Comparison of ENCODE assay signal across 8 cellular contexts in the genomic region with DNA sequence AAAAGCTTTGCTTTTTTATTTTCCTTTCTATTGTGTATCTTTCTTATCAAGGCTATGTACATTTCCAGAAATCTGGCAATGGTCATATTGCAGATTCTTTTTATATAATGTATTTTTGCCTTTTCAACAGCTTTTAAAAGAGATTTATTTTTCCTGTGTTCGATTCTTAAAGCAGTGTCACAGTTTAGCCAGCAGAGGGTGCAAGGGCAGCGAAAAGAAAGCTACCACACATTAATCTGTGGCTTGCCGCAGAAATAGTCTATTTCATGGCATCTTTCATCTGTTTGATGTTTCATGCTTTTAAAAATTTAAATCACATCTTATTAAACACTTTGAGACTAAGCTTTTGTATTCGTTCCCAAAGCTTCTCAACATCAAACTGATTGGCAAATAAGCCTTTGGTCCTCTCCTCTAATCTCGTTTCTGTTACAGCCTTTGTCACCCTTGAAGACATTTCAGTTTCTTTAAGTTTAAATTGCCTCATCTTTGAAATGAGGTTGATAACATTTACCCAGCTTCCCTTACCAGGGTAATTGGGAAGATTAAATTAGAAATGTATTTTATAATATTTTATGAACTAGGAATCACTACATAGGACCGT.
DNase-seq lines count a peak whose midpoint lies in the region; ATAC-seq, FAIRE-seq and TF ChIP-seq lines count a peak whose summit lies in the region.

No MANE protein-coding gene starts in this region.

- H3K27ac ChIP-seq in small intestine (ENCODE audit: low read depth in 1 of 2, low read length in 1 of 2): no peak overlapping the region

- H3K36me3 Mint-ChIP-seq in activated T-cell treated with anti-CD3 and anti-CD28 coated beads, Interleukin-2, amount 50 U/mL, for 24 hours (ENCODE audit: low read depth): peaks cover 64% of the 10 kb centered on the region

- ATAC-seq in GM18873 (IDR thresholded peaks at IDR 0.05; ENCODE audit: low FRiP score, unreplicated experiment): no peak

- no peak overlapping the region for H3K27ac Mint-ChIP-seq in activated T-cell treated with anti-CD3 and anti-CD28 coated beads, Interleukin-2, amount 50 U/mL, for 24 hours

- H3K27me3 Mint-ChIP-seq in activated T-cell treated with anti-CD3 and anti-CD28 coated beads, Interleukin-2, amount 50 U/mL, for 24 hours: no peaks in the 10 kb centered on the region

- no peak for FAIRE-seq in small intestine (lab: Jason Lieb, UNC)

- no peaks in the 10 kb centered on the region for H3K9me3 Mint-ChIP-seq in activated T-cell treated with anti-CD3 and anti-CD28 coated beads, Interleukin-2, amount 50 U/mL, for 24 hours

- WGBS in small intestine, 3 donors: 40 to 45% (median 44%) methylated on average over 6 of the region's 6 CpGs

- TF ChIP-seq CTCF in foreskin fibroblast (IDR thresholded peaks at IDR 0.05; ENCODE audit: low read depth, low read length): peak; percentile 84

- H3K4me3 Mint-ChIP-seq in activated T-cell treated with anti-CD3 and anti-CD28 coated beads, Interleukin-2, amount 50 U/mL, for 24 hours: no peak overlapping the region

- peaks cover 39% of the 10 kb centered on the region for H3K4me1 Mint-ChIP-seq in activated T-cell treated with anti-CD3 and anti-CD28 coated beads, Interleukin-2, amount 50 U/mL, for 24 hours (ENCODE audit: low read depth)

- no peaks in the 10 kb centered on the region for H3K4me1 ChIP-seq in small intestine (ENCODE audit: control insufficient read depth in 2 of 2, insufficient read depth in 1 of 2, low read depth in 1 of 2, low read length in 1 of 2)

- no peaks in the 10 kb centered on the region for H3K9me3 ChIP-seq in MG63
- H3K9me3 ChIP-seq in small intestine (ENCODE audit: control insufficient read depth, low read depth): no peaks in the 10 kb centered on the region

- H3K36me3 ChIP-seq in MG63 (peaks cover 9% of the 10 kb centered on the region; the same call in 1 of the 2 replicates), small intestine (ENCODE audit: control insufficient read depth in 2 of 2, insufficient read depth in 2 of 2, low read length in 2 of 2) (peaks cover 0 to 14% of the 10 kb centered on the region in 2 donors)

- DNase-seq in activated T-cell treated with anti-CD3 and anti-CD28 coated beads for 4 hours (peak; percentile 8), MG63 (peak; percentile 2), foreskin fibroblast (peak; percentile 17 to 68), small intestine (peak; percentile 35)
- DNase-seq in activated T-cell treated with anti-CD3 and anti-CD28 coated beads, Interleukin-2, amount 50 U/mL, for 24 hours: no peak
- DNase-seq in activated CD4-positive, alpha-beta T cell treated with anti-CD3 and anti-CD28 coated beads, Interleukin-2, amount 50 U/mL, for 1 hour: peak; percentile 15
- DNase-seq in activated CD4-positive, CD25-positive, alpha-beta regulatory T cell (lab: John Stamatoyannopoulos, UW): no peak

- H3K4me3 ChIP-seq in MG63: no peak overlapping the region
- no peak overlapping the region for H3K4me3 ChIP-seq in foreskin fibroblast (ENCODE audit: low read depth in 1 of 2, low read length in 2 of 2)
- no peak overlapping the region for H3K4me3 ChIP-seq in small intestine (ENCODE audit: low read depth in 1 of 2, low read length in 2 of 2)

- H3K27me3 ChIP-seq in MG63: no peaks in the 10 kb centered on the region
- no peaks in the 10 kb centered on the region for H3K27me3 ChIP-seq in small intestine (ENCODE audit: control insufficient read depth in 2 of 2, insufficient read depth in 2 of 2, low read length in 2 of 2)

Comparison
In these comparisons a context has a peak if more than half of its experiments do, and no peak if none do; other contexts are left out.
1. DNase-seq: peak in activated T-cell treated with anti-CD3 and anti-CD28 coated beads for 4 hours (single experiment), MG63 (single experiment), activated CD4-positive, alpha-beta T cell treated with anti-CD3 and anti-CD28 coated beads, Interleukin-2, amount 50 U/mL, for 1 hour (single experiment), foreskin fibroblast (2 of 2) and small intestine (single experiment); none in activated T-cell treated with anti-CD3 and anti-CD28 coated beads, Interleukin-2, amount 50 U/mL, for 24 hours (single experiment) and activated CD4-positive, CD25-positive, alpha-beta regulatory T cell (0 of 4).